ENCODE assay signal across 32 cellular contexts in genomic region chr17:49086316-49086605, GRCh38. TPM values are rescaled to one million over a fixed set of nuclear protein-coding genes. Genes with fewer than 3 reads are reported as not detected.
"Had no signal": no experiment of that assay in that cellular context is flagged by ENCODE, and none has a peak within 500 bp of the region (broad histone marks: within the 10 kb centered on the region; RNA-seq: fewer than 3 reads in every experiment).

No MANE protein-coding gene starts in this region.

- DNase-seq: activated CD4-positive, alpha-beta memory T cell treated with anti-CD3 and anti-CD28 coated beads for 36 hours; activated CD4-positive, alpha-beta T cell treated with anti-CD3 and anti-CD28 coated beads for 36 hours; activated CD4-positive, alpha-beta T cell treated with anti-CD3 and anti-CD28 coated beads, Interleukin-2, amount 10 ng/mL, durations not matched to agents 24 days and 14 days; activated CD4-positive, CD25-positive, alpha-beta regulatory T cell; activated CD4-positive, CD25-positive, alpha-beta regulatory T cell treated with anti-CD3 and anti-CD28 coated beads, Interleukin-2, amount 50 U/mL, for 72 hours; activated CD8-positive, alpha-beta memory T cell treated with anti-CD3 and anti-CD28 coated beads, Interleukin-2, amount 50 U/mL, for 48 hours; activated CD8-positive, alpha-beta T cell treated with anti-CD3 and anti-CD28 coated beads, Interleukin-2, amount 10 ng/mL, durations not matched to agents 7 days and 5 days; activated gamma-delta T cell; activated naive CD4-positive, alpha-beta T cell; activated naive CD4-positive, alpha-beta T cell treated with anti-CD3 and anti-CD28 coated beads, Interleukin-2, amount 10 ng/mL, durations not matched to agents 7 days and 5 days; activated naive CD8-positive, alpha-beta T cell treated with anti-CD3 and anti-CD28 coated beads, Interleukin-2, amount 10 ng/mL, durations not matched to agents 7 days and 5 days; activated T-cell treated with anti-CD3 and anti-CD28 coated beads for 4 hours; activated T-cell treated with anti-CD3 and anti-CD28 coated beads, Interleukin-2, amount 50 U/mL, for 24 hours; activated T-cell treated with anti-CD3 and anti-CD28 coated beads, Interleukin-2, amount 50 U/mL, for 72 hours; central memory CD4-positive, alpha-beta T cell; cerebellar nuclear complex; colonic mucosa; effector CD8-positive, alpha-beta T cell; esophagus squamous epithelium; foreskin melanocyte; T-helper 2 cell had no signal

- H3K9me3 ChIP-seq: ascending aorta, breast epithelium, colonic mucosa, esophagus squamous epithelium, gastroesophageal sphincter had no signal

- FAIRE-seq: endometrium, endothelial cell of umbilical vein had no signal

- H3K36me3 ChIP-seq: ascending aorta, breast epithelium, cardiac muscle cell, colonic mucosa, esophagus squamous epithelium, gastroesophageal sphincter had no signal

- H3K4me1 ChIP-seq: ascending aorta, breast epithelium, colonic mucosa, gastroesophageal sphincter had no signal

- H3K4me3 ChIP-seq: ascending aorta, breast epithelium, cardiac muscle cell, colonic mucosa, esophagus squamous epithelium, gastroesophageal sphincter had no signal

- ATAC-seq: activated CD4-positive, alpha-beta T cell treated with anti-CD3 and anti-CD28 coated beads for 36 hours; activated CD8-positive, alpha-beta T cell treated with anti-CD3 and anti-CD28 coated beads, Interleukin-2, amount 10 ng/mL, durations not matched to agents 7 days and 5 days; activated naive CD4-positive, alpha-beta T cell treated with anti-CD3 and anti-CD28 coated beads, Interleukin-2, amount 50 U/mL, for 72 hours; activated T-cell treated with anti-CD3 and anti-CD28 coated beads, Interleukin-2, amount 50 U/mL, for 72 hours; gastroesophageal sphincter had no signal

- H3K27ac ChIP-seq: ascending aorta, breast epithelium, cardiac muscle cell, colonic mucosa, epithelial cell of prostate, esophagus squamous epithelium, gastroesophageal sphincter had no signal

- H3K27me3 ChIP-seq: ascending aorta, cardiac muscle cell, colonic mucosa had no signal

RNA-seq across cellular contexts. Expression of gene B4GALNT2, which starts 46.3 kb away (rescaled TPM):
- total RNA-seq: activated CD4-positive, alpha-beta memory T cell treated with anti-CD3 and anti-CD28 coated beads for 36 hours; activated CD8-positive, alpha-beta memory T cell treated with anti-CD3 and anti-CD28 coated beads for 36 hours; activated CD8-positive, alpha-beta T cell treated with anti-CD3 and anti-CD28 coated beads, Interleukin-2, amount 10 ng/mL, durations not matched to agents 7 days and 5 days; activated naive CD8-positive, alpha-beta T cell treated with anti-CD3 and anti-CD28 coated beads, Interleukin-2, amount 10 ng/mL, durations not matched to agents 7 days and 5 days; activated T-cell treated with anti-CD3 and anti-CD28 coated beads, Interleukin-2, amount 50 U/mL, for 72 hours; ascending aorta; cardiac muscle cell; dermis microvascular lymphatic vessel endothelial cell; gastroesophageal sphincter; glomerular endothelial cell had no signal
- polyA plus RNA-seq: cardiac muscle cell, endothelial cell of umbilical vein had no signal
